25 cellular contexts compared by ENCODE assay signal in genomic region chr2:241289597-241289996, GRCh38. TPM values are rescaled to one million over a fixed set of nuclear protein-coding genes. Genes with fewer than 3 reads are reported as not detected.
DNase-seq lines count a peak whose midpoint lies in the region; ATAC-seq, FAIRE-seq and TF ChIP-seq lines count a peak whose summit lies in the region.
"Had no signal": no experiment of that assay in that cellular context is flagged by ENCODE, and none has a peak within 500 bp of the region (broad histone marks: within the 10 kb centered on the region; RNA-seq: fewer than 3 reads in every experiment).

No MANE protein-coding gene starts in this region.

- H3K27ac Mint-ChIP-seq in CD8-positive, alpha-beta T cell, result peak overlapping the region; percentile 7
- H3K27ac Mint-ChIP-seq in T-helper 17 cell, result peak overlapping the region; percentile 89
- H3K27ac Mint-ChIP-seq: stimulated activated naive B cell treated with anti-CD40 and anti-IgM and Interleukin-4, amounts not matched to agents 10 μg/mL and 1 μg/mL and 100 μg/mL, for 72 hours had no signal

- peaks cover 13% of the 10 kb centered on the region for H3K4me1 ChIP-seq in CD8-positive, alpha-beta T cell (ENCODE audit: insufficient read depth, low read length)
- H3K4me1 ChIP-seq in keratinocyte (ENCODE audit: control insufficient read depth, extremely low read depth, insufficient read depth, low read length) (peaks cover 31% of the 10 kb centered on the region), prostate gland (replicated peaks) (no peaks in the 10 kb centered on the region)
- H3K4me1 ChIP-seq: uterus had no signal

- no peak for FAIRE-seq in keratinocyte (lab: Jason Lieb, UNC)

- DNase-seq in CD8-positive, alpha-beta T cell, result no peak
- no peak for DNase-seq in GM13977 (ENCODE audit: low spot score)
- no peak for DNase-seq in T-helper 17 cell
- no peak for DNase-seq in keratinocyte (ENCODE audit: low read depth, low spot score)
- DNase-seq in prostate gland (ENCODE audit: low spot score), result no peak
- no peak for DNase-seq in NCI-H510A treated with DMSO at 0.1 percent for 48 hours (lab: John Stamatoyannopoulos, UW)
- DNase-seq: activated CD4-positive, alpha-beta T cell treated with anti-CD3 and anti-CD28 coated beads, Interleukin-2, amount 50 U/mL, for 48 hours; activated CD4-positive, CD25-positive, alpha-beta regulatory T cell; activated effector memory CD4-positive, alpha-beta T cell treated with anti-CD3 and anti-CD28 coated beads, Interleukin-2, amount 50 U/mL, for 16 hours; foreskin melanocyte; GDM1; IMR-90; naive B cell; NCI-H1092 treated with DMSO at 0.1 percent for 48 hours; NCI-H1930; NCI-H69; stimulated activated naive B cell treated with anti-CD40 and anti-IgM and Interleukin-4, amounts not matched to agents 10 μg/mL and 1 μg/mL and 100 μg/mL, for 72 hours; T1000; uterus had no signal

- H3K4me1 Mint-ChIP-seq in CD8-positive, alpha-beta T cell (ENCODE audit: low read depth), result peaks cover 63% of the 10 kb centered on the region
- H3K4me1 Mint-ChIP-seq in T-helper 17 cell, result peaks cover 44% of the 10 kb centered on the region

- in situ Hi-C loops in GM13977 (cut with MboI; ENCODE audit: low pct_unique_long_range_greater_than_20kb, low sequenced_read_pairs, unreplicated experiment), result no loop called here

- WGBS in prostate gland, result 56% methylated on average over 3 of the region's 3 CpGs

- peaks cover 17% of the 10 kb centered on the region for H3K36me3 Mint-ChIP-seq in CD8-positive, alpha-beta T cell
- H3K36me3 Mint-ChIP-seq in T-helper 17 cell (ENCODE audit: low read depth), result no peaks in the 10 kb centered on the region

- H3K9ac ChIP-seq in keratinocyte (ENCODE audit: control insufficient read depth, extremely low read depth, insufficient read depth, low read length), result no peak overlapping the region

- no peak overlapping the region for H3K4me3 Mint-ChIP-seq in CD8-positive, alpha-beta T cell
- H3K4me3 Mint-ChIP-seq in T-helper 17 cell, result no peak overlapping the region
- H3K4me3 Mint-ChIP-seq: CD14-positive monocyte; naive B cell; stimulated activated naive B cell treated with anti-CD40 and anti-IgM and Interleukin-4, amounts not matched to agents 10 μg/mL and 1 μg/mL and 100 μg/mL, for 72 hours had no signal

- dilution Hi-C loops in keratinocyte (cut with MboI; ENCODE audit: extremely low pct_ligation_motif_present, low sequenced_read_pairs), result no loop called here

- no peaks in the 10 kb centered on the region for H3K36me3 ChIP-seq in CD8-positive, alpha-beta T cell (ENCODE audit: insufficient read depth, low read length)
- H3K36me3 ChIP-seq in keratinocyte (ENCODE audit: control insufficient read depth in 2 of 2, extremely low read depth in 1 of 2, insufficient read depth in 2 of 2, low read length in 2 of 2) (peaks cover 3 to 13% of the 10 kb centered on the region in 2 experiments), prostate gland (no peaks in the 10 kb centered on the region)
- H3K36me3 ChIP-seq: uterus had no signal

- H3K4me3 ChIP-seq in CD8-positive, alpha-beta T cell (ENCODE audit: low read depth, low read length), result no peak overlapping the region
- H3K4me3 ChIP-seq in keratinocyte (ENCODE audit: control insufficient read depth in 2 of 3, extremely low read depth in 1 of 3, insufficient read depth in 2 of 3, low read depth in 1 of 3, low read length in 3 of 3) (no peak overlapping the region), prostate gland (no peak overlapping the region)
- H3K4me3 ChIP-seq: smooth muscle cell, suprapubic skin, uterus had no signal

- H3K27ac ChIP-seq in CD8-positive, alpha-beta T cell (ENCODE audit: low read depth, low read length), result no peak overlapping the region
- no peak overlapping the region for H3K27ac ChIP-seq in keratinocyte (ENCODE audit: control insufficient read depth, insufficient read depth, low read length)
- no peak overlapping the region for H3K27ac ChIP-seq in prostate gland
- H3K27ac ChIP-seq: RWPE1, suprapubic skin, uterus had no signal

- TF ChIP-seq CTCF in CD8-positive, alpha-beta T cell (IDR thresholded peaks at IDR 0.05), result no peak
- TF ChIP-seq CTCF in GM13977 (IDR thresholded peaks at IDR 0.05; ENCODE audit: extremely low read depth, insufficient read depth, missing control alignments), result peak; percentile 7
- peak in 2 of 3 experiments; percentile 19 to 56 for TF ChIP-seq CTCF in keratinocyte (optimal IDR thresholded peaks at IDR 0.05 in 1 of 3, IDR thresholded peaks at IDR 0.05 in 1 of 3, conservative IDR thresholded peaks at IDR 0.05 in 1 of 3; ENCODE audit: extremely low read depth in 1 of 3, insufficient read depth in 2 of 3, low read length in 3 of 3)
- no peak for TF ChIP-seq CTCF in prostate gland (IDR thresholded peaks at IDR 0.05)

- intact Hi-C loops in CD8-positive, alpha-beta T cell (cut with DNase I, micrococcal nuclease), result no loop called here
- intact Hi-C loops in prostate gland (cut with DNase I), result no loop called here

- no peak overlapping the region for H3K4me2 ChIP-seq in keratinocyte (ENCODE audit: control insufficient read depth, extremely low read depth, insufficient read depth, low read depth, low read length)
- H3K4me2 ChIP-seq: smooth muscle cell had no signal

- H2AFZ ChIP-seq in keratinocyte (ENCODE audit: control insufficient read depth, low read length), result no peak overlapping the region

- H3K9me3 ChIP-seq in CD8-positive, alpha-beta T cell (ENCODE audit: low read length), result no peaks in the 10 kb centered on the region
- H3K9me3 ChIP-seq in T-helper 17 cell (ENCODE audit: control insufficient read depth, low read length, poor library complexity, severe bottlenecking) (no peaks in the 10 kb centered on the region), keratinocyte (ENCODE audit: control insufficient read depth, low read depth, low read length) (no peaks in the 10 kb centered on the region), prostate gland (no peaks in the 10 kb centered on the region)
- H3K9me3 ChIP-seq: suprapubic skin, uterus had no signal

- H4K20me1 ChIP-seq in keratinocyte (ENCODE audit: control insufficient read depth, extremely low read depth, insufficient read depth, low read length), result peaks cover 13% of the 10 kb centered on the region

- peaks cover 93% of the 10 kb centered on the region for H3K79me2 ChIP-seq in keratinocyte (ENCODE audit: control insufficient read depth, insufficient read depth, low read length)

- no peaks in the 10 kb centered on the region for H3K27me3 Mint-ChIP-seq in CD8-positive, alpha-beta T cell (ENCODE audit: low read depth)
- no peaks in the 10 kb centered on the region for H3K27me3 Mint-ChIP-seq in T-helper 17 cell
- H3K27me3 Mint-ChIP-seq: naive B cell; stimulated activated naive B cell treated with anti-CD40 and anti-IgM and Interleukin-4, amounts not matched to agents 10 μg/mL and 1 μg/mL and 100 μg/mL, for 72 hours had no signal

- CTCF ChIA-PET in CD8-positive, alpha-beta T cell (lab: Charles Lee), result interaction anchor here (0.7 kb wide), 1 partner anchor 9 kb away, joined by 3 read pairs; no protein-coding TSS in a partner anchor

- ATAC-seq in CD8-positive, alpha-beta T cell, result no peak
- ATAC-seq in T-helper 17 cell (no peak), GM19351 (IDR thresholded peaks at IDR 0.05; ENCODE audit: unreplicated experiment) (no peak)
- ATAC-seq: esophagus mucosa; stimulated activated naive B cell treated with anti-CD40 and anti-IgM and Interleukin-4, amounts not matched to agents 10 μg/mL and 1 μg/mL and 100 μg/mL, for 72 hours had no signal

- TF ChIP-seq POLR2A in prostate gland (IDR thresholded peaks at IDR 0.05), result no peak

- POLR2A ChIA-PET in CD8-positive, alpha-beta T cell (lab: Charles Lee), result interaction anchor here (1.3 kb wide), 1 partner anchor 18 kb away, joined by 4 read pairs; no protein-coding TSS in a partner anchor

- peaks cover 2% of the 10 kb centered on the region for H3K9me1 ChIP-seq in keratinocyte (ENCODE audit: control insufficient read depth, extremely low read depth, insufficient read depth, low read length)

- no peaks in the 10 kb centered on the region for H3K27me3 ChIP-seq in CD8-positive, alpha-beta T cell (ENCODE audit: insufficient read depth, low read length)
- H3K27me3 ChIP-seq in keratinocyte (ENCODE audit: control insufficient read depth, extremely low read depth, insufficient read depth, low read length), result no peaks in the 10 kb centered on the region
- no peaks in the 10 kb centered on the region for H3K27me3 ChIP-seq in prostate gland (replicated peaks; ENCODE audit: insufficient read depth)
- H3K27me3 ChIP-seq: suprapubic skin, uterus had no signal

- H3K9me3 Mint-ChIP-seq in CD8-positive, alpha-beta T cell, result no peaks in the 10 kb centered on the region
- H3K9me3 Mint-ChIP-seq: CD14-positive monocyte; naive B cell; stimulated activated naive B cell treated with anti-CD40 and anti-IgM and Interleukin-4, amounts not matched to agents 10 μg/mL and 1 μg/mL and 100 μg/mL, for 72 hours had no signal

RNA-seq across cellular contexts. Expression of gene HDLBP, which starts 25.9 kb away (rescaled TPM):
- total RNA-seq in CD8-positive, alpha-beta T cell, result 100 to 1,000 TPM in 1 of 2 experiments, 10 to 100 TPM in 1; 97.5 to 104 TPM
- total RNA-seq in T-helper 17 cell (100 to 1,000 TPM; 136 to 175 TPM), prostate gland (100 to 1,000 TPM; 529 to 612 TPM)
- 266 to 471 TPM (median 289 TPM) in 3 replicates for polyA plus RNA-seq in keratinocyte
- polyA plus RNA-seq in keratinocyte (2011; ENCODE audit: low read depth), result 396 TPM
- polyA plus RNA-seq in keratinocyte (2011; cell fraction: cytosol; rRNA removed), result 382 and 489 TPM in 2 replicates
- 398 and 452 TPM in 2 replicates for polyA plus RNA-seq in keratinocyte (2011; cell fraction: nucleus; rRNA removed)
- 236 and 353 TPM in 2 replicates for polyA plus RNA-seq in keratinocyte (2012; ENCODE audit: low replicate concordance)
- 439 to 717 TPM (median 544 TPM) in 3 replicates for polyA minus RNA-seq in keratinocyte
- polyA minus RNA-seq in keratinocyte (2011; cell fraction: cytosol; rRNA and poly(A)+ RNA removed), result 476 TPM
- 226 and 405 TPM in 2 replicates for polyA minus RNA-seq in keratinocyte (2011; cell fraction: nucleus; rRNA and poly(A)+ RNA removed)

RNA-seq across cellular contexts. Expression of gene SEPTIN2, which starts 26.1 kb away (rescaled TPM):
- 100 to 1,000 TPM; 216 to 246 TPM for total RNA-seq in CD8-positive, alpha-beta T cell
- total RNA-seq in T-helper 17 cell, result 100 to 1,000 TPM; 190 to 216 TPM
- 324 to 644 TPM (median 510 TPM) in 3 replicates for polyA plus RNA-seq in keratinocyte
- 185 TPM for polyA plus RNA-seq in keratinocyte (2011; ENCODE audit: low read depth)
- polyA plus RNA-seq in keratinocyte (2011; cell fraction: cytosol; rRNA removed), result 277 and 576 TPM in 2 replicates
- polyA plus RNA-seq in keratinocyte (2011; cell fraction: nucleus; rRNA removed), result 398 and 533 TPM in 2 replicates
- 94.9 and 264 TPM in 2 replicates for polyA plus RNA-seq in keratinocyte (2012; ENCODE audit: low replicate concordance)
- polyA minus RNA-seq in keratinocyte, result 305 to 502 TPM (median 363 TPM) in 3 replicates
- polyA minus RNA-seq in keratinocyte (2011; cell fraction: cytosol; rRNA and poly(A)+ RNA removed), result 194 TPM
- polyA minus RNA-seq in keratinocyte (2011; cell fraction: nucleus; rRNA and poly(A)+ RNA removed), result 150 and 330 TPM in 2 replicates
- total RNA-seq in prostate gland, result 100 to 1,000 TPM; 202 to 284 TPM

Comparison
In these comparisons a context has a peak if more than half of its experiments do, and no peak if none do; other contexts are left out.
1. CTCF ChIP-seq: peak in GM13977 (single experiment) and keratinocyte (2 of 3); none in CD8-positive, alpha-beta T cell (single experiment) and prostate gland (0 of 4).